ENCODE assay signal across 28 cellular contexts in the genomic region with DNA sequence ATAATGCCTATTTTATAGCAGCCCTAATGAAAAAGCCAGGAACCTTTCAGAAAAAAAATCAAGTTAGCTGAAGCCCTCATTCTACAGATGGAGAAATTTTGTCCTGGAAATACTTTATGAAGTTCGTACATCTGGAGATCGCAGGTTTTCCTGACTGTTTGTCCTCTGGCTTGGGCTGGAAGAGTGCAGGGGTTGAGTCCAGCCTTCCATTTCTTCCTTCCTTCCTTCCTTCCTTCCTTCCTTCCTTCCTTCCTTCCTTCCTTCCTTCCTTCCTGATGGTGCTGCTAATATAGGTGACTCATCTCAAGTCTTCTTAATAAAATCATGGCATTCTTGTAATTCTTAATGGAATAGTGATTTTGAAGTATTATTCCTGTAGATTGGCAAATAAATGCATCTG.
"Had no signal": no experiment of that assay in that cellular context is flagged by ENCODE, and none has a peak within 500 bp of the region (broad histone marks: within the 10 kb centered on the region; RNA-seq: fewer than 3 reads in every experiment).

No MANE protein-coding gene starts in this region.

- H3K4me3 ChIP-seq: neural progenitor cell, ovary, psoas muscle, right lobe of liver, sigmoid colon, suprapubic skin, testis, tibial nerve, upper lobe of left lung, vagina had no signal

- H3K9me3 ChIP-seq: ovary, psoas muscle, right lobe of liver, sigmoid colon, suprapubic skin, testis, tibial nerve, upper lobe of left lung, vagina had no signal

- H3K27ac Mint-ChIP-seq: natural killer cell; nephron; neural progenitor cell; progenitor cell of endocrine pancreas; stimulated activated memory B cell treated with anti-CD40 and anti-IgM and Interleukin-4, amounts not matched to agents 10 μg/mL and 1 μg/mL and 100 μg/mL, for 72 hours; stimulated activated naive CD8-positive, alpha-beta T cell treated with anti-CD3 and anti-CD28 coated beads, Interleukin-15, amount 100 ng/mL, for 72 hours had no signal

- H3K36me3 Mint-ChIP-seq: natural killer cell; neural progenitor cell; stimulated activated memory B cell treated with anti-CD40 and anti-IgM and Interleukin-4, amounts not matched to agents 10 μg/mL and 1 μg/mL and 100 μg/mL, for 72 hours had no signal

- H3K4me1 ChIP-seq: neural progenitor cell, parathyroid adenoma, right lobe of liver, sigmoid colon, suprapubic skin, testis, tibial nerve, upper lobe of left lung, vagina had no signal

- H3K36me3 ChIP-seq: neural progenitor cell, ovary, right lobe of liver, sigmoid colon, suprapubic skin, tibial nerve, upper lobe of left lung, vagina had no signal

- H3K27me3 Mint-ChIP-seq: progenitor cell of endocrine pancreas; stimulated activated memory B cell treated with anti-CD40 and anti-IgM and Interleukin-4, amounts not matched to agents 10 μg/mL and 1 μg/mL and 100 μg/mL, for 72 hours; stimulated activated naive CD8-positive, alpha-beta T cell treated with anti-CD3 and anti-CD28 coated beads, Interleukin-15, amount 100 ng/mL, for 72 hours had no signal

- H3K4me1 Mint-ChIP-seq: natural killer cell; nephron; neural progenitor cell; stimulated activated memory B cell treated with anti-CD40 and anti-IgM and Interleukin-4, amounts not matched to agents 10 μg/mL and 1 μg/mL and 100 μg/mL, for 72 hours; stimulated activated naive CD8-positive, alpha-beta T cell treated with anti-CD3 and anti-CD28 coated beads, Interleukin-15, amount 100 ng/mL, for 72 hours had no signal

- H3K4me3 Mint-ChIP-seq: natural killer cell; nephron; neural progenitor cell; stimulated activated memory B cell treated with anti-CD40 and anti-IgM and Interleukin-4, amounts not matched to agents 10 μg/mL and 1 μg/mL and 100 μg/mL, for 72 hours; stimulated activated naive CD8-positive, alpha-beta T cell treated with anti-CD3 and anti-CD28 coated beads, Interleukin-15, amount 100 ng/mL, for 72 hours had no signal

- H3K9me3 Mint-ChIP-seq: nephron, neural progenitor cell had no signal

- DNase-seq: natural killer cell; occipital lobe; ovary; posterior cingulate gyrus; psoas muscle; right cardiac atrium; right lobe of liver; sigmoid colon; small intestine; stimulated activated CD4-positive, alpha-beta T cell treated with anti-CD3 and anti-CD28 coated beads, Interleukin-1b, Interleukin-23, amount 100 ng/mL, for 48 hours; stimulated activated CD4-positive, alpha-beta T cell treated with anti-CD3 and anti-CD28 coated beads, Interleukin-4, amount 100 ng/mL, for 1 hour; stimulated activated CD4-positive, alpha-beta T cell treated with anti-CD3 and anti-CD28 coated beads, Interleukin-4, amount 100 ng/mL, for 4 hours; stimulated activated CD8-positive, alpha-beta memory T cell treated with anti-CD3 and anti-CD28 coated beads, Interleukin-4, amount 100 ng/mL, for 48 hours; stimulated activated naive CD4-positive, alpha-beta T cell; stimulated activated naive CD8-positive, alpha-beta T cell treated with anti-CD3 and anti-CD28 coated beads, Interleukin-15, amount 100 ng/mL, for 72 hours; stimulated activated naive CD8-positive, alpha-beta T cell treated with anti-CD3 and anti-CD28 coated beads, Interleukin-15, Interleukin-2, amounts not matched to agents 100 U/mL and 50 U/mL, for 24 hours; substantia nigra; testis; trophoblast cell; upper lobe of left lung had no signal

- H3K27ac ChIP-seq: neural progenitor cell, ovary, parathyroid adenoma, psoas muscle, right lobe of liver, sigmoid colon, suprapubic skin, testis, tibial nerve, upper lobe of left lung, vagina had no signal

- H3K27me3 ChIP-seq: neural progenitor cell, ovary, right lobe of liver, sigmoid colon, suprapubic skin, testis, tibial nerve, upper lobe of left lung, vagina had no signal
